ENCODE assay signal across 28 cellular contexts in the genomic region with DNA sequence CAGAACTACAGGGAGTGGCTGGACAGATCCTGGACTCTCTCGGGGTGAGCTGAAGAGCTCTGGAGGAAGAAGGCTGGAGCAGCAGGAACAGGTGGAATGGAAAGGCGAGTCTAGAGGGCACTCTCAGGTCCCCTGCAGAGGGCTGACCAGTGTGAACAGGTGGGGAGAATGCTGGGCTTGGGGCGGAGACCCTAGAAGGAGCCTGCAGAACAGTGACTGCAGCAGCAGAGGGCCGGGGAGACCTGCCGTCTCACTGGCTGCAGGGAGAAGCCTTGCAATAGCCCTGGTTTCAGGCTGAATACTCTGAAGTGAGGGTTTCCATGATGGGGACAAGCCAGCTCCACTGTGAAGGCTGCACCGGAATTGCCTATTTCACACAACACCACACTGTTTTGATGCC.
"Had no signal": no experiment of that assay in that cellular context is flagged by ENCODE, and none has a peak within 500 bp of the region (broad histone marks: within the 10 kb centered on the region; RNA-seq: fewer than 3 reads in every experiment).

No MANE protein-coding gene starts in this region.

- H3K27me3 ChIP-seq: brain microvascular endothelial cell, cardiac muscle cell, MG63 had no signal

- H3K4me1 Mint-ChIP-seq: activated naive CD4-positive, alpha-beta T cell treated with anti-CD3 and anti-CD28 coated beads, Interleukin-2, amount 10 ng/mL, durations not matched to agents 7 days and 5 days; activated naive CD8-positive, alpha-beta T cell treated with anti-CD3 and anti-CD28 coated beads for 36 hours; T-helper 17 cell had no signal

- H3K9me3 ChIP-seq: MG63 had no signal

- H3K27ac ChIP-seq: brain microvascular endothelial cell, cardiac muscle cell, KMS-11, PC-9, VCaP had no signal

- H3K4me3 Mint-ChIP-seq: activated CD8-positive, alpha-beta T cell treated with anti-CD3 and anti-CD28 coated beads for 36 hours; activated naive CD4-positive, alpha-beta T cell treated with anti-CD3 and anti-CD28 coated beads, Interleukin-2, amount 10 ng/mL, durations not matched to agents 7 days and 5 days; activated naive CD8-positive, alpha-beta T cell treated with anti-CD3 and anti-CD28 coated beads for 36 hours; activated T-cell treated with anti-CD3 and anti-CD28 coated beads, Interleukin-2, amount 50 U/mL, for 72 hours; T-helper 17 cell had no signal

- H3K9me3 Mint-ChIP-seq: activated CD8-positive, alpha-beta T cell treated with anti-CD3 and anti-CD28 coated beads for 36 hours; activated T-helper 2 cell treated with anti-CD3 and anti-CD28 coated beads, Interferon-gamma antibody, Interleukin-2, Interleukin-4, amounts not matched to agents 10 μg/mL and 5 μg/mL and 100 μg/mL, durations not matched to agents 14 hours and 24 hours and 36 hours had no signal

- H2AFZ ChIP-seq: PC-9 had no signal

- DNase-seq: activated CD4-positive, alpha-beta T cell treated with anti-CD3 and anti-CD28 coated beads for 4 hours; activated CD8-positive, alpha-beta memory T cell treated with anti-CD3 and anti-CD28 coated beads, Interleukin-2, amount 50 U/mL, for 4 hours; activated CD8-positive, alpha-beta T cell treated with anti-CD3 and anti-CD28 coated beads for 36 hours; activated gamma-delta T cell treated with Interleukin-2 at 50 U/mL for 16 hours; activated naive CD4-positive, alpha-beta T cell treated with anti-CD3 and anti-CD28 coated beads, Interleukin-2, amount 10 ng/mL, durations not matched to agents 7 days and 5 days; activated naive CD8-positive, alpha-beta T cell treated with anti-CD3 and anti-CD28 coated beads for 36 hours; activated T-cell treated with anti-CD3 and anti-CD28 coated beads, Interleukin-2, amount 50 U/mL, for 72 hours; brain microvascular endothelial cell; MG63; MV-4-11; NCI-H1092 treated with DMSO at 0.1 percent for 48 hours; NCI-H1417 treated with DMSO at 0.1 percent for 48 hours; NCI-H1694; NCI-H2029; NCI-H2107; NCI-H2171 treated with DMSO at 0.1 percent for 48 hours; NCI-H226; NCI-H510A; NCI-H526 treated with DMSO at 0.1 percent for 48 hours; PC-9; SHP77 treated with DMSO at 0.1 percent for 48 hours; T-helper 17 cell; T-helper 9 cell had no signal

- H3K4me3 ChIP-seq: cardiac muscle cell, MG63, PC-9 had no signal

- H3K4me2 ChIP-seq: KMS-11, PC-9 had no signal

- H3K36me3 Mint-ChIP-seq: activated naive CD4-positive, alpha-beta T cell treated with anti-CD3 and anti-CD28 coated beads, Interleukin-2, amount 10 ng/mL, durations not matched to agents 7 days and 5 days; activated naive CD8-positive, alpha-beta T cell treated with anti-CD3 and anti-CD28 coated beads for 36 hours had no signal

- H3K36me3 ChIP-seq: brain microvascular endothelial cell, cardiac muscle cell, MG63 had no signal

- H3K27ac Mint-ChIP-seq: activated CD8-positive, alpha-beta T cell treated with anti-CD3 and anti-CD28 coated beads for 36 hours; activated naive CD4-positive, alpha-beta T cell treated with anti-CD3 and anti-CD28 coated beads, Interleukin-2, amount 10 ng/mL, durations not matched to agents 7 days and 5 days; activated naive CD8-positive, alpha-beta T cell treated with anti-CD3 and anti-CD28 coated beads for 36 hours; activated T-cell treated with anti-CD3 and anti-CD28 coated beads, Interleukin-2, amount 50 U/mL, for 72 hours; activated T-helper 2 cell treated with anti-CD3 and anti-CD28 coated beads, Interferon-gamma antibody, Interleukin-2, Interleukin-4, amounts not matched to agents 10 μg/mL and 5 μg/mL and 100 μg/mL, durations not matched to agents 14 hours and 24 hours and 36 hours; T-helper 17 cell had no signal

- ATAC-seq: activated CD4-positive, CD25-positive, alpha-beta regulatory T cell treated with anti-CD3 and anti-CD28 coated beads, Interleukin-2, amount 50 U/mL, for 24 hours; activated CD8-positive, alpha-beta T cell treated with anti-CD3 and anti-CD28 coated beads for 36 hours; activated T-cell treated with anti-CD3 and anti-CD28 coated beads, Interleukin-2, amount 50 U/mL, for 72 hours; T-helper 17 cell had no signal
